ENCODE assay signal across 4 cellular contexts in genomic region chr1:219521325-219521724, GRCh38.
"Had no signal": no experiment of that assay in that cellular context is flagged by ENCODE, and none has a peak within 500 bp of the region (broad histone marks: within the 10 kb centered on the region; RNA-seq: fewer than 3 reads in every experiment).

No MANE protein-coding gene starts in this region.

- H2AFZ ChIP-seq: GM23338 had no signal

- H3K4me3 Mint-ChIP-seq: GM23338, H9 had no signal

- H3K4me2 ChIP-seq: GM23338 had no signal

- H3K4me3 ChIP-seq: GM23338 had no signal

- H3K27ac Mint-ChIP-seq: GM23338 had no signal

- ATAC-seq: GM23338 had no signal

- DNase-seq: H9, HCEC 1CT, IMR-90 had no signal
